Comparison of ENCODE assay signal across 24 cellular contexts in genomic region chr9:107975426-107976010, GRCh38.
A peak's percentile ranks its signal among the peaks of the same experiment; 100 is the strongest.
DNase-seq lines count a peak whose midpoint lies in the region; ATAC-seq, FAIRE-seq and TF ChIP-seq lines count a peak whose summit lies in the region.
"Had no signal": no experiment of that assay in that cellular context is flagged by ENCODE, and none has a peak within 500 bp of the region (broad histone marks: within the 10 kb centered on the region; RNA-seq: fewer than 3 reads in every experiment).

No MANE protein-coding gene starts in this region.

- no peak for ATAC-seq in HG03378 (IDR thresholded peaks at IDR 0.05; ENCODE audit: unreplicated experiment)
- ATAC-seq in foreskin keratinocyte = no peak
- ATAC-seq: GM12878, GM23338, HCT116, Panc1 had no signal

- no peaks in the 10 kb centered on the region for H3K9me3 ChIP-seq in small intestine (ENCODE audit: control insufficient read depth, low read depth)
- H3K9me3 ChIP-seq: BLaER1, MG63 had no signal

- 7 to 55% (median 30%) methylated on average over 5 of the region's 5 CpGs for WGBS in small intestine, 3 donors

- TF ChIP-seq CTCF in AG10803 (conservative IDR thresholded peaks at IDR 0.05; ENCODE audit: low read length) = no peak
- TF ChIP-seq CTCF in fibroblast of villous mesenchyme (IDR thresholded peaks at IDR 0.05; ENCODE audit: insufficient read depth, low read depth, low read length) = no peak
- no peak for TF ChIP-seq CTCF in foreskin keratinocyte (conservative IDR thresholded peaks at IDR 0.05)

- no peaks in the 10 kb centered on the region for H3K36me3 ChIP-seq in small intestine (ENCODE audit: control insufficient read depth in 2 of 2, insufficient read depth in 2 of 2, low read length in 2 of 2)
- H3K36me3 ChIP-seq: BLaER1, MG63 had no signal

- DNase-seq in AG10803 (ENCODE audit: low read depth) (peak; percentile 17), fibroblast of villous mesenchyme (ENCODE audit: low read depth) (peak; percentile 11), small intestine (peak; percentile 73), NCI-H146 (lab: John Stamatoyannopoulos, UW) (no peak), NCI-H524 (lab: John Stamatoyannopoulos, UW) (no peak), foreskin keratinocyte (no peak)
- DNase-seq: CD4-positive, alpha-beta memory T cell; DMS153; Karpas-422; MG63; NCI-H1048; NCI-H1436; NCI-H2029; NCI-H2171; NCI-H446; NCI-H69 had no signal

- H3K4me3 ChIP-seq in AG10803 (ENCODE audit: low read length) (no peak overlapping the region), fibroblast of villous mesenchyme (ENCODE audit: low read depth, low read length) (no peak overlapping the region), small intestine (ENCODE audit: low read depth in 1 of 2, low read length in 2 of 2) (no peak overlapping the region)
- H3K4me3 ChIP-seq: BLaER1, GM12878, GM23338, MG63 had no signal

- H3K27ac ChIP-seq in small intestine (ENCODE audit: low read depth in 1 of 2, low read length in 1 of 2) (peak overlapping the region in 1 of 2 donors; percentile 5), foreskin keratinocyte (no peak overlapping the region)
- H3K27ac ChIP-seq: BLaER1 had no signal

- no peaks in the 10 kb centered on the region for H3K27me3 ChIP-seq in small intestine (ENCODE audit: control insufficient read depth in 2 of 2, insufficient read depth in 2 of 2, low read length in 2 of 2)
- no peaks in the 10 kb centered on the region for H3K27me3 ChIP-seq in foreskin keratinocyte
- H3K27me3 ChIP-seq: BLaER1, MG63 had no signal

- H3K4me1 ChIP-seq in small intestine (ENCODE audit: control insufficient read depth in 2 of 2, insufficient read depth in 1 of 2, low read depth in 1 of 2, low read length in 1 of 2) (peaks cover 6 to 7% of the 10 kb centered on the region in 2 donors), foreskin keratinocyte (no peaks in the 10 kb centered on the region)
- H3K4me1 ChIP-seq: BLaER1 had no signal

- FAIRE-seq in colon (lab: Jason Lieb, UNC) = peak; percentile 65
- FAIRE-seq in small intestine (lab: Jason Lieb, UNC) = no peak
- FAIRE-seq: A204.1, GM12878 had no signal

Comparison
In these comparisons a context has a peak if more than half of its experiments do, and no peak if none do; other contexts are left out.
1. DNase-seq: peak in AG10803 (single experiment), fibroblast of villous mesenchyme (single experiment) and small intestine (single experiment); none in NCI-H146 (single experiment), NCI-H524 (0 of 2) and foreskin keratinocyte (0 of 2).